Comparison of ENCODE assay signal across 1 cellular context in the genomic region with DNA sequence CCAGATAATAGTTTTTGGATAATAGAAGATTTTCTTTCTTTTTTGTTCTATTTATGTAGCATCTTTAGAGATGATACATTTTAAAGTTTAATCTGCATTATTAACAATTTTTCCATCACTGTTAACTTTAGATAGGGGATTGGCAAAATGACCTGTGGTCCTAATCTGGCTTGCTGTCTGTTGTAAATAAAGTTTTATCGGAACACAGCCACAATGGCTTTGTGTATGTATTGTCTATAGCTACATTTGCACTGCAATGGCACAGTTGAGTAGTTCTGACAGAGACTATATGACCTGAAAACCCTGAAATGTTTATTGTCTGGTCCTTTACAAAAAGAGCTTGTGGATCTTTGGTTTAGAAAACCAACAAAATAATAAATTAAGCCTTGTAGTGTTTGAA.
TF ChIP-seq lines count a peak whose summit lies in the region.

No MANE protein-coding gene starts in this region.

TF ChIP-seq in GM12878, 131 proteins besides CTCF, POLR2A, EP300 and RAD21 (continued from another document):
- TF ChIP-seq, protein P1, sequence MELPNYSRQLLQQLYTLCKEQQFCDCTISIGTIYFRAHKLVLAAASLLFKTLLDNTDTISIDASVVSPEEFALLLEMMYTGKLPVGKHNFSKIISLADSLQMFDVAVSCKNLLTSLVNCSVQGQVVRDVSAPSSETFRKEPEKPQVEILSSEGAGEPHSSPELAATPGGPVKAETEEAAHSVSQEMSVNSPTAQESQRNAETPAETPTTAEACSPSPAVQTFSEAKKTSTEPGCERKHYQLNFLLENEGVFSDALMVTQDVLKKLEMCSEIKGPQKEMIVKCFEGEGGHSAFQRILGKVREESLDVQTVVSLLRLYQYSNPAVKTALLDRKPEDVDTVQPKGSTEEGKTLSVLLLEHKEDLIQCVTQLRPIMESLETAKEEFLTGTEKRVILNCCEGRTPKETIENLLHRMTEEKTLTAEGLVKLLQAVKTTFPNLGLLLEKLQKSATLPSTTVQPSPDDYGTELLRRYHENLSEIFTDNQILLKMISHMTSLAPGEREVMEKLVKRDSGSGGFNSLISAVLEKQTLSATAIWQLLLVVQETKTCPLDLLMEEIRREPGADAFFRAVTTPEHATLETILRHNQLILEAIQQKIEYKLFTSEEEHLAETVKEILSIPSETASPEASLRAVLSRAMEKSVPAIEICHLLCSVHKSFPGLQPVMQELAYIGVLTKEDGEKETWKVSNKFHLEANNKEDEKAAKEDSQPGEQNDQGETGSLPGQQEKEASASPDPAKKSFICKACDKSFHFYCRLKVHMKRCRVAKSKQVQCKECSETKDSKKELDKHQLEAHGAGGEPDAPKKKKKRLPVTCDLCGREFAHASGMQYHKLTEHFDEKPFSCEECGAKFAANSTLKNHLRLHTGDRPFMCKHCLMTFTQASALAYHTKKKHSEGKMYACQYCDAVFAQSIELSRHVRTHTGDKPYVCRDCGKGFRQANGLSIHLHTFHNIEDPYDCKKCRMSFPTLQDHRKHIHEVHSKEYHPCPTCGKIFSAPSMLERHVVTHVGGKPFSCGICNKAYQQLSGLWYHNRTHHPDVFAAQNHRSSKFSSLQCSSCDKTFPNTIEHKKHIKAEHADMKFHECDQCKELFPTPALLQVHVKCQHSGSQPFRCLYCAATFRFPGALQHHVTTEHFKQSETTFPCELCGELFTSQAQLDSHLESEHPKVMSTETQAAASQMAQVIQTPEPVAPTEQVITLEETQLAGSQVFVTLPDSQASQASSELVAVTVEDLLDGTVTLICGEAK (IDR thresholded peaks at IDR 0.05; ENCODE audit: borderline replicate concordance): peak; percentile 94
- TF ChIP-seq RUNX3 (IDR thresholded peaks at IDR 0.05; ENCODE audit: low read length): peak; percentile 34; the same call in 1 of the 2 replicates
